18 cellular contexts compared by ENCODE assay signal in the genomic region with DNA sequence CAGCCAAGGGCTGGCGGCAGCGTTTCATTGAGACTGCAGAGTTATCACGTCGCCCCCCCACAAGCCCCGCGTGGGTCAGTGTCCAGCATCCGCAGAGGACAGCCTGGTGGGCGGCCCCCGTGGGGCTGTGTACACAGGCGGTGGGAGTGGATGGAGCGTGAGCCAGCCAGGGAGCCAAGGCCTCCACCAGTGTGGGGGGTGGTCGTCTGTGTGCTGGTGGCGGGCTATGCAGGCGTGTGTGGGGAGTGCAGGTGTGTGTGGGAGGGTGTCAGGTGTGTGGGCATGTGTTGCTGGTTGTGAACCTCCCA. TPM values are rescaled to one million over a fixed set of nuclear protein-coding genes. Genes with fewer than 3 reads are reported as not detected.
"Had no signal": no experiment of that assay in that cellular context is flagged by ENCODE, and none has a peak within 500 bp of the region (broad histone marks: within the 10 kb centered on the region; RNA-seq: fewer than 3 reads in every experiment).

No MANE protein-coding gene starts in this region.

- H3K4me3 ChIP-seq: ascending aorta, gastroesophageal sphincter, hepatocyte, left ventricle myocardium inferior, pancreas, uterus had no signal

- H3K27me3 ChIP-seq: ascending aorta, uterus had no signal

- DNase-seq: activated CD4-positive, CD25-positive, alpha-beta regulatory T cell treated with anti-CD3 and anti-CD28 coated beads, Interleukin-2, amount 50 U/mL, for 72 hours; activated naive CD4-positive, alpha-beta T cell treated with anti-CD3 and anti-CD28 coated beads, Interleukin-2, amount 10 ng/mL, durations not matched to agents 7 days and 5 days; endodermal cell; left ventricle myocardium inferior; mesendoderm; stimulated activated CD4-positive, alpha-beta T cell treated with anti-CD3 and anti-CD28 coated beads, Interleukin-12 subunit alpha, Interleukin-12 subunit beta, amount 100 ng/mL, for 4 hours; stimulated activated CD4-positive, alpha-beta T cell treated with anti-CD3 and anti-CD28 coated beads, Interleukin-2, amount 100 ng/mL, for 24 hours; uterus had no signal

- H3K4me1 ChIP-seq: ascending aorta, gastroesophageal sphincter, left ventricle myocardium inferior, pancreas, uterus had no signal

- ATAC-seq: activated T-helper 17 cell treated with anti-CD3 and anti-CD28 coated beads, Interleukin-2, amount 50 U/mL, for 72 hours; gastroesophageal sphincter; pancreas; stimulated activated effector memory CD8-positive, alpha-beta T cell treated with anti-CD3 and anti-CD28 coated beads, Interleukin-12 subunit alpha, Interleukin-12 subunit beta, amount 100 ng/mL, for 72 hours had no signal

- H3K9me3 ChIP-seq: ascending aorta, gastroesophageal sphincter, left ventricle myocardium inferior, pancreas, uterus had no signal

- H3K27ac ChIP-seq: ascending aorta, gastroesophageal sphincter, hepatocyte, left ventricle myocardium inferior, pancreas, uterus had no signal

- H3K36me3 ChIP-seq: ascending aorta, gastroesophageal sphincter, left ventricle myocardium inferior, pancreas, uterus had no signal

RNA-seq across cellular contexts. Expression of a gene that starts 56.5 kb away (rescaled TPM):
- total RNA-seq: activated T-helper 17 cell treated with anti-CD3 and anti-CD28 coated beads, Interleukin-2, amount 50 U/mL, for 72 hours; ascending aorta; bronchial epithelial cell; dermis microvascular lymphatic vessel endothelial cell; endodermal cell; epithelial cell of proximal tubule; gastroesophageal sphincter; hepatocyte; left ventricle myocardium inferior; neural crest cell; pancreas; uterus had no signal
